In the genomic region with DNA sequence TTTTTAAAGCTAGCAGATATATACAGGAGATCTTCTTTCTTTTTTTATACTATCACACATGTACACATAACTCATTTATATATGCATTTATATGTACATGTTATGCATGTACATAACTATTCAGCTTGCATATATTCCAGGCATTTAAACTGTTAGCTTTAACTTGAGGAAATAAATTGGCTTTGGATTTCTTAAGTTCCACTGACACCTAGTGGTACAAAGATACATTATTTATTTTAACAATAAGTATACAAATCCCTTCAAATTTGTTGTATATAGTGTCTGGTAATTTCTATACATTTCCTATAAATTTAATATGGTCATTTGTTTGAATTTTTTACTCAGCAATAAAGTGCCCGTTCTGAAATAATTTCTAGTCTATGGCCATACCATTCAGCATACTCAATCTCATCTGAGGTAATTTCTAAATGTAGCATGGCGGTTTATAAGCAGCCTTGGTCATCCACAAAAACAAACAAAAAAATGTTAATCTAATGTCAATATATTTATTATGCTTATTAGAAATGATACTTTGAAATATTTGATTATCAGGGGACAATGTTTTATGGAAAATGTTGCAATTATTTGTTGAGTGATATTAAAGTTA, we compare ENCODE assay signal across 8 cellular contexts. TPM values are rescaled to one million over a fixed set of nuclear protein-coding genes. Genes with fewer than 3 reads are reported as not detected.
DNase-seq lines count a peak whose midpoint lies in the region; ATAC-seq, FAIRE-seq and TF ChIP-seq lines count a peak whose summit lies in the region.

No MANE protein-coding gene starts in this region.

- H3K9me3 Mint-ChIP-seq in progenitor cell of endocrine pancreas (ENCODE audit: low read depth), result no peaks in the 10 kb centered on the region
- H3K9me3 Mint-ChIP-seq in activated CD8-positive, alpha-beta memory T cell treated with anti-CD3 and anti-CD28 coated beads, Interleukin-2, amount 10 ng/mL, durations not matched to agents 7 days and 5 days (ENCODE audit: low read depth), result no peaks in the 10 kb centered on the region

- H3K4me1 Mint-ChIP-seq in progenitor cell of endocrine pancreas (ENCODE audit: low read depth), result no peaks in the 10 kb centered on the region
- H3K4me1 Mint-ChIP-seq in activated CD8-positive, alpha-beta memory T cell treated with anti-CD3 and anti-CD28 coated beads, Interleukin-2, amount 10 ng/mL, durations not matched to agents 7 days and 5 days, result no peaks in the 10 kb centered on the region

- peak in 1 of 2 donors; percentile 12 for TF ChIP-seq CTCF in endothelial cell of umbilical vein (IDR thresholded peaks at IDR 0.05; ENCODE audit: extremely low read depth in 1 of 2, insufficient read depth in 1 of 2, low read depth in 1 of 2, low read length in 2 of 2)
- peak; percentile 69 for TF ChIP-seq CTCF in progenitor cell of endocrine pancreas (IDR thresholded peaks at IDR 0.05; ENCODE audit: unreplicated experiment)

- dilution Hi-C loops in endothelial cell of umbilical vein (cut with MboI; ENCODE audit: extremely low pct_ligation_motif_present, low sequenced_read_pairs), result no loop called here

- H3K36me3 Mint-ChIP-seq in progenitor cell of endocrine pancreas (ENCODE audit: insufficient read depth), result peaks cover 12% of the 10 kb centered on the region
- H3K36me3 Mint-ChIP-seq in activated CD8-positive, alpha-beta memory T cell treated with anti-CD3 and anti-CD28 coated beads, Interleukin-2, amount 10 ng/mL, durations not matched to agents 7 days and 5 days, result peaks cover 24% of the 10 kb centered on the region

- H3K9ac ChIP-seq in endothelial cell of umbilical vein (replicated peaks; ENCODE audit: extremely low read depth, insufficient read depth, low read length), result no peak overlapping the region

- FAIRE-seq in G401.6 (lab: Jason Lieb, UNC) (peak; percentile 95), endothelial cell of umbilical vein (lab: Jason Lieb, UNC) (no peak)

- no peak overlapping the region for H3K27ac Mint-ChIP-seq in progenitor cell of endocrine pancreas
- no peak overlapping the region for H3K27ac Mint-ChIP-seq in activated CD8-positive, alpha-beta memory T cell treated with anti-CD3 and anti-CD28 coated beads, Interleukin-2, amount 10 ng/mL, durations not matched to agents 7 days and 5 days

- no peak overlapping the region for H2AFZ ChIP-seq in endothelial cell of umbilical vein (ENCODE audit: low read depth, low read length)

- CTCF ChIA-PET in endothelial cell of umbilical vein (lab: Charles Lee), result interaction anchor here (0.6 to 3.6 kb wide), 77 partner anchors 9 to 1828 kb away, joined by 3 to 115 read pairs (median 5); partner anchors contain the start of genes ACSL5, GPAM, VTI1A and ZDHHC6
- CTCF ChIA-PET in activated CD8-positive, alpha-beta memory T cell treated with anti-CD3 and anti-CD28 coated beads, Interleukin-2, amount 10 ng/mL, durations not matched to agents 7 days and 5 days (lab: Charles Lee), result interaction anchor here (0.7 to 3.4 kb wide), 16 partner anchors 9 to 320 kb away, joined by 3 to 14 read pairs (median 5); partner anchors contain the start of genes VTI1A and ZDHHC6

- no peak overlapping the region for H3K4me3 ChIP-seq in endothelial cell of umbilical vein (replicated peaks in 1 of 3; ENCODE audit: insufficient read depth in 1 of 3, low read depth in 1 of 3, low read length in 3 of 3)

- TF ChIP-seq POLR2A in endothelial cell of umbilical vein (IDR thresholded peaks at IDR 0.05; ENCODE audit: low read depth, low read length), result no peak

- DNase-seq in NCI-H446 treated with DMSO at 0.1 percent for 48 hours (lab: John Stamatoyannopoulos, UW), result peak; percentile 22
- peak; percentile 63 for DNase-seq in endothelial cell of umbilical vein (ENCODE audit: low read depth, low spot score)
- DNase-seq in progenitor cell of endocrine pancreas (ENCODE audit: low spot score, unreplicated experiment), result no peak
- no peak for DNase-seq in GOT3 (lab: John Stamatoyannopoulos, UW)
- no peak for DNase-seq in NCI-H146 treated with DMSO at 0.1 percent for 48 hours (lab: John Stamatoyannopoulos, UW; ENCODE audit: unreplicated experiment)
- no peak for DNase-seq in activated CD8-positive, alpha-beta memory T cell treated with anti-CD3 and anti-CD28 coated beads, Interleukin-2, amount 10 ng/mL, durations not matched to agents 7 days and 5 days

- BruUV-seq in endothelial cell of umbilical vein (replicated peaks; lab: Mats Ljungman, UMichigan), result no TSS peak

- H3K4me1 ChIP-seq in endothelial cell of umbilical vein (ENCODE audit: control insufficient read depth, extremely low read depth, insufficient read depth, low read length), result no peaks in the 10 kb centered on the region

- intact Hi-C loops in endothelial cell of umbilical vein (cut with micrococcal nuclease), result loop anchor here (1.0 to 2.0 kb wide), 4 partner anchors 72 to 295 kb away; partner anchors contain the start of gene GPAM

- no peak overlapping the region for H3K4me2 ChIP-seq in endothelial cell of umbilical vein (ENCODE audit: insufficient read depth, low read length)

- no peaks in the 10 kb centered on the region for H3K9me3 ChIP-seq in endothelial cell of umbilical vein (replicated peaks; ENCODE audit: control insufficient read depth, insufficient read depth, low read length)

- POLR2A ChIA-PET in endothelial cell of umbilical vein (lab: Charles Lee), result no interaction called here

- H3K79me2 ChIP-seq in endothelial cell of umbilical vein (ENCODE audit: control insufficient read depth, insufficient read depth, low read length), result no peaks in the 10 kb centered on the region

- no peaks in the 10 kb centered on the region for H3K27me3 Mint-ChIP-seq in progenitor cell of endocrine pancreas
- no peaks in the 10 kb centered on the region for H3K27me3 Mint-ChIP-seq in activated CD8-positive, alpha-beta memory T cell treated with anti-CD3 and anti-CD28 coated beads, Interleukin-2, amount 10 ng/mL, durations not matched to agents 7 days and 5 days

- H3K36me3 ChIP-seq in endothelial cell of umbilical vein (ENCODE audit: control insufficient read depth in 2 of 2, extremely low read depth in 1 of 2, insufficient read depth in 2 of 2, low read length in 2 of 2), result peaks cover 12 to 22% of the 10 kb centered on the region in 2 experiments

- no peak for ATAC-seq in GM19328 (IDR thresholded peaks at IDR 0.05; ENCODE audit: unreplicated experiment)
- no peak for ATAC-seq in activated CD8-positive, alpha-beta memory T cell treated with anti-CD3 and anti-CD28 coated beads, Interleukin-2, amount 10 ng/mL, durations not matched to agents 7 days and 5 days

- H3K27ac ChIP-seq in endothelial cell of umbilical vein (ENCODE audit: insufficient read depth, low read depth, low read length), result no peak overlapping the region

- H3K27me3 ChIP-seq in endothelial cell of umbilical vein (ENCODE audit: control insufficient read depth in 2 of 2, insufficient read depth in 2 of 2, low read length in 2 of 2), result no peaks in the 10 kb centered on the region

- H3K9me1 ChIP-seq in endothelial cell of umbilical vein (replicated peaks; ENCODE audit: control insufficient read depth, extremely low read depth, insufficient read depth, low read length), result no peaks in the 10 kb centered on the region

- H4K20me1 ChIP-seq in endothelial cell of umbilical vein (replicated peaks; ENCODE audit: control insufficient read depth, extremely low read depth, insufficient read depth, low read length), result no peaks in the 10 kb centered on the region

- no peak overlapping the region for H3K4me3 Mint-ChIP-seq in progenitor cell of endocrine pancreas (ENCODE audit: low read depth)
- no peak overlapping the region for H3K4me3 Mint-ChIP-seq in activated CD8-positive, alpha-beta memory T cell treated with anti-CD3 and anti-CD28 coated beads, Interleukin-2, amount 10 ng/mL, durations not matched to agents 7 days and 5 days

TF ChIP-seq in endothelial cell of umbilical vein, 7 proteins besides CTCF, POLR2A, EP300 and RAD21 (continues in another document):
- no peak for TF ChIP-seq POLR2AphosphoS5 (IDR thresholded peaks at IDR 0.05; ENCODE audit: insufficient read depth, low read depth, low read length)
- TF ChIP-seq MYC (IDR thresholded peaks at IDR 0.05; ENCODE audit: low read depth, low read length), result no peak
- no peak for TF ChIP-seq GATA2 (IDR thresholded peaks at IDR 0.05; ENCODE audit: insufficient read depth, insufficient read length, low read depth, low read length)
- no peak for TF ChIP-seq MAX (IDR thresholded peaks at IDR 0.05; ENCODE audit: insufficient read depth, insufficient read length)
- no peak for TF ChIP-seq FOS (IDR thresholded peaks at IDR 0.05; ENCODE audit: borderline replicate concordance, insufficient read depth, low read length)
- TF ChIP-seq JUN (IDR thresholded peaks at IDR 0.05; ENCODE audit: borderline replicate concordance, insufficient read depth, insufficient read length, low read depth), result no peak

RNA-seq across cellular contexts. Expression of gene ZDHHC6, which starts 11.6 kb away (rescaled TPM):
- 41.9 and 42.1 TPM in 2 replicates for total RNA-seq in endothelial cell of umbilical vein
- 18.0 and 21.6 TPM in 2 replicates for polyA plus RNA-seq in endothelial cell of umbilical vein
- polyA plus RNA-seq in endothelial cell of umbilical vein (2011; cell fraction: cytosol; rRNA removed), result 19.8 and 21.4 TPM in 2 replicates
- polyA plus RNA-seq in endothelial cell of umbilical vein (2011; cell fraction: nucleus; rRNA removed), result 72.3 and 101 TPM in 2 replicates
- 31.2 and 41.5 TPM in 2 replicates for polyA plus RNA-seq in endothelial cell of umbilical vein (2012)
- polyA minus RNA-seq in endothelial cell of umbilical vein, result 27.6 and 36.0 TPM in 2 replicates
- polyA minus RNA-seq in endothelial cell of umbilical vein (2011; cell fraction: cytosol; rRNA and poly(A)+ RNA removed), result 13.7 TPM
- polyA minus RNA-seq in endothelial cell of umbilical vein (2011; cell fraction: nucleus; rRNA and poly(A)+ RNA removed), result 19.7 and 28.7 TPM in 2 replicates
- 46.8 and 47.9 TPM in 2 replicates for total RNA-seq in progenitor cell of endocrine pancreas
- 10 to 100 TPM; 44.2 to 48.1 TPM for total RNA-seq in activated CD8-positive, alpha-beta memory T cell treated with anti-CD3 and anti-CD28 coated beads, Interleukin-2, amount 10 ng/mL, durations not matched to agents 7 days and 5 days

RNA-seq across cellular contexts. Expression of gene VTI1A, which starts 11.9 kb away (rescaled TPM):
- 35.6 and 36.8 TPM in 2 replicates for total RNA-seq in endothelial cell of umbilical vein
- polyA plus RNA-seq in endothelial cell of umbilical vein, result 7.4 and 10.8 TPM in 2 replicates
- 8.7 and 9.5 TPM in 2 replicates for polyA plus RNA-seq in endothelial cell of umbilical vein (2011; cell fraction: cytosol; rRNA removed)
- polyA plus RNA-seq in endothelial cell of umbilical vein (2011; cell fraction: nucleus; rRNA removed), result 35.1 and 48.5 TPM in 2 replicates
- 17.0 and 19.3 TPM in 2 replicates for polyA plus RNA-seq in endothelial cell of umbilical vein (2012)
- polyA minus RNA-seq in endothelial cell of umbilical vein, result 19.9 and 25.3 TPM in 2 replicates
- polyA minus RNA-seq in endothelial cell of umbilical vein (2011; cell fraction: cytosol; rRNA and poly(A)+ RNA removed), result 8.9 TPM
- 70.4 and 84.4 TPM in 2 replicates for polyA minus RNA-seq in endothelial cell of umbilical vein (2011; cell fraction: nucleus; rRNA and poly(A)+ RNA removed)
- total RNA-seq in progenitor cell of endocrine pancreas, result 39.4 and 41.0 TPM in 2 replicates
- 10 to 100 TPM; 39.0 to 54.6 TPM for total RNA-seq in activated CD8-positive, alpha-beta memory T cell treated with anti-CD3 and anti-CD28 coated beads, Interleukin-2, amount 10 ng/mL, durations not matched to agents 7 days and 5 days

Comparison
In these comparisons a context has a peak if more than half of its experiments do, and no peak if none do; other contexts are left out.
1. DNase-seq: peak in NCI-H446 treated with DMSO at 0.1 percent for 48 hours (single experiment) and endothelial cell of umbilical vein (single experiment); none in progenitor cell of endocrine pancreas (single experiment), GOT3 (single experiment), NCI-H146 treated with DMSO at 0.1 percent for 48 hours (single experiment) and activated CD8-positive, alpha-beta memory T cell treated with anti-CD3 and anti-CD28 coated beads, Interleukin-2, amount 10 ng/mL, durations not matched to agents 7 days and 5 days (single experiment).